Comparison of ENCODE assay signal across 10 cellular contexts in genomic region chr11:47104337-47104950, GRCh38.
DNase-seq lines count a peak whose midpoint lies in the region; ATAC-seq and TF ChIP-seq lines count a peak whose summit lies in the region.
"Had no signal": no experiment of that assay in that cellular context is flagged by ENCODE, and none has a peak within 500 bp of the region (broad histone marks: within the 10 kb centered on the region; RNA-seq: fewer than 3 reads in every experiment).

No MANE protein-coding gene starts in this region.

- peaks cover 2% of the 10 kb centered on the region for H3K4me1 Mint-ChIP-seq in activated T-cell treated with anti-CD3 and anti-CD28 coated beads, Interleukin-2, amount 50 U/mL, for 4 hours (ENCODE audit: low read depth)

- H3K27ac ChIP-seq in caudate nucleus (ENCODE audit: low read depth, low read length) (peak overlapping the region; percentile 80), upper lobe of right lung (peak overlapping the region; percentile 24), suprapubic skin (no peak overlapping the region), prostate gland (no peak overlapping the region)

- no peak overlapping the region for H3K4me3 Mint-ChIP-seq in activated T-cell treated with anti-CD3 and anti-CD28 coated beads, Interleukin-2, amount 50 U/mL, for 4 hours

- WGBS in suprapubic skin: 50% methylated on average over 3 of the region's 3 CpGs
- WGBS in prostate gland: 67% methylated on average over 3 of the region's 3 CpGs

- ATAC-seq in upper lobe of right lung: peak; percentile 67
- no peak for ATAC-seq in activated T-cell treated with anti-CD3 and anti-CD28 coated beads, Interleukin-2, amount 50 U/mL, for 4 hours

- H3K4me1 ChIP-seq in upper lobe of right lung: peaks cover 12% of the 10 kb centered on the region
- peaks cover 27% of the 10 kb centered on the region for H3K4me1 ChIP-seq in suprapubic skin
- H3K4me1 ChIP-seq in prostate gland (replicated peaks): no peaks in the 10 kb centered on the region

- peak; percentile 31 for DNase-seq in NCI-H748 (lab: John Stamatoyannopoulos, UW; ENCODE audit: unreplicated experiment)
- no peak for DNase-seq in NCI-H748 treated with DMSO at 0.1 percent for 48 hours (lab: John Stamatoyannopoulos, UW)
- peak in 4 of 61 donors; percentile 13 to 49 (median 16) for DNase-seq in caudate nucleus (lab: John Stamatoyannopoulos, UW)
- peak; percentile 50 for DNase-seq in kidney tubule cell (ENCODE audit: low spot score)
- no peak for DNase-seq in upper lobe of right lung
- DNase-seq in suprapubic skin (ENCODE audit: low spot score in 2 of 2): no peak
- no peak for DNase-seq in activated T-cell treated with anti-CD3 and anti-CD28 coated beads, Interleukin-2, amount 50 U/mL, for 4 hours
- DNase-seq in prostate gland (ENCODE audit: low spot score): no peak
- DNase-seq: 8988T, NCI-H2081 treated with DMSO at 0.1 percent for 48 hours had no signal

- H3K9me3 ChIP-seq in upper lobe of right lung (no peaks in the 10 kb centered on the region), suprapubic skin (no peaks in the 10 kb centered on the region), prostate gland (no peaks in the 10 kb centered on the region)

- H3K4me3 ChIP-seq in upper lobe of right lung (no peak overlapping the region), suprapubic skin (no peak overlapping the region), prostate gland (no peak overlapping the region)

- intact Hi-C loops in upper lobe of right lung (cut with DNase I) (no loop called here), prostate gland (cut with DNase I) (no loop called here)

- no peak for TF ChIP-seq CTCF in upper lobe of right lung (IDR thresholded peaks at IDR 0.05)
- no peak for TF ChIP-seq CTCF in suprapubic skin (IDR thresholded peaks at IDR 0.05)
- no peak for TF ChIP-seq CTCF in prostate gland (IDR thresholded peaks at IDR 0.05)

- H3K36me3 Mint-ChIP-seq in activated T-cell treated with anti-CD3 and anti-CD28 coated beads, Interleukin-2, amount 50 U/mL, for 4 hours (ENCODE audit: insufficient read depth): peaks cover 7% of the 10 kb centered on the region

- no peaks in the 10 kb centered on the region for H3K9me3 Mint-ChIP-seq in activated T-cell treated with anti-CD3 and anti-CD28 coated beads, Interleukin-2, amount 50 U/mL, for 4 hours

- no peaks in the 10 kb centered on the region for H3K36me3 ChIP-seq in upper lobe of right lung
- H3K36me3 ChIP-seq in suprapubic skin: no peaks in the 10 kb centered on the region
- H3K36me3 ChIP-seq in prostate gland: no peaks in the 10 kb centered on the region

- TF ChIP-seq POLR2A in suprapubic skin (IDR thresholded peaks at IDR 0.05) (no peak), prostate gland (IDR thresholded peaks at IDR 0.05) (no peak)

- H3K27me3 ChIP-seq in upper lobe of right lung (no peaks in the 10 kb centered on the region), suprapubic skin (no peaks in the 10 kb centered on the region), prostate gland (replicated peaks; ENCODE audit: insufficient read depth) (no peaks in the 10 kb centered on the region)

- no peak for TF ChIP-seq EP300 in suprapubic skin (IDR thresholded peaks at IDR 0.05)

- no peaks in the 10 kb centered on the region for H3K27me3 Mint-ChIP-seq in activated T-cell treated with anti-CD3 and anti-CD28 coated beads, Interleukin-2, amount 50 U/mL, for 4 hours (ENCODE audit: low read depth)

Comparison
In these comparisons a context has a peak if more than half of its experiments do, and no peak if none do; other contexts are left out.
1. DNase-seq: peak in NCI-H748 (single experiment) and kidney tubule cell (single experiment); none in NCI-H748 treated with DMSO at 0.1 percent for 48 hours (single experiment), upper lobe of right lung (single experiment), suprapubic skin (0 of 2), activated T-cell treated with anti-CD3 and anti-CD28 coated beads, Interleukin-2, amount 50 U/mL, for 4 hours (single experiment) and prostate gland (single experiment).
2. H3K27ac ChIP-seq: peak in caudate nucleus (single experiment) and upper lobe of right lung (single experiment); none in suprapubic skin (single experiment) and prostate gland (0 of 2).